Comparison of ENCODE assay signal across 21 cellular contexts in the genomic region with DNA sequence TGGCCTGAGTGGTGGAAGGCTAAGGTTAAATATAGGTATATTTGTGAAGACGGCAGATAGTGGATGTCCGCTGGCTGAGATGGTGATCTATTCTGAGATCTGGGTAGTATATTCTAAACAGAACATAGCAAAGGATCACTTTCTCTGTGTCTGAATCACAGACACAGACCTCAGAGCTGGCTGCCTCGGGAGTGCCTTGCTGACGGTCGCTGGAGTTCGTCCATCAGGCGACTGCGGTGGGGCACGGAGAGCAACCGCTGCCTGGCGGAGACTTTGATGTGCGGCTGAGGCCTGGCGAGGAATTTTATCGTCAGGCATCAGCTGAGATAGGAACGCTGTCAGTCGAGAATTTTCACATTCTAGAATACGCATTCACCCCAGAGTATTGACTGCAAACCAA. TPM values are rescaled to one million over a fixed set of nuclear protein-coding genes. Genes with fewer than 3 reads are reported as not detected.
DNase-seq lines count a peak whose midpoint lies in the region; ATAC-seq, FAIRE-seq and TF ChIP-seq lines count a peak whose summit lies in the region.
"Had no signal": no experiment of that assay in that cellular context is flagged by ENCODE, and none has a peak within 500 bp of the region (broad histone marks: within the 10 kb centered on the region; RNA-seq: fewer than 3 reads in every experiment).

No MANE protein-coding gene starts in this region.

- peaks cover 67% of the 10 kb centered on the region for H3K36me3 Mint-ChIP-seq in nephron (ENCODE audit: low read depth)
- H3K36me3 Mint-ChIP-seq in type B pancreatic cell: peaks cover 12% of the 10 kb centered on the region

- DNase-seq in SJSA1 (ENCODE audit: low read depth in 1 of 2, low spot score in 2 of 2) (peak; percentile 70 to 90), type B pancreatic cell (ENCODE audit: extremely low spot score, unreplicated experiment) (no peak), RCC 7860 (ENCODE audit: low spot score) (no peak)
- DNase-seq: activated CD4-positive, alpha-beta T cell treated with anti-CD3 and anti-CD28 coated beads for 36 hours; activated naive CD4-positive, alpha-beta T cell treated with anti-CD3 and anti-CD28 coated beads, Interleukin-2, amount 10 ng/mL, durations not matched to agents 7 days and 5 days; body of pancreas; hypothalamus; left colon; naive thymus-derived CD8-positive, alpha-beta T cell; NCI-H187; NCI-H446 treated with DMSO at 0.1 percent for 48 hours; SHP77; stimulated activated CD4-positive, alpha-beta T cell treated with anti-CD3 and anti-CD28 coated beads, Interleukin-2, amount 100 ng/mL, for 24 hours; substantia nigra had no signal

- H3K27ac ChIP-seq in SJSA1 (peak overlapping the region; percentile 61), gastroesophageal sphincter (peak overlapping the region in 3 of 4 donors; percentile 33 to 66 (median 41))
- H3K27ac ChIP-seq: body of pancreas, C4-2B had no signal

- no peak for TF ChIP-seq EP300 in gastroesophageal sphincter (IDR thresholded peaks at IDR 0.05)

- H3K4me3 Mint-ChIP-seq in nephron: no peak overlapping the region
- H3K4me3 Mint-ChIP-seq in type B pancreatic cell: peak overlapping the region; percentile 57
- H3K4me3 Mint-ChIP-seq: activated CD4-positive, alpha-beta T cell treated with anti-CD3 and anti-CD28 coated beads for 36 hours; activated naive CD4-positive, alpha-beta T cell treated with anti-CD3 and anti-CD28 coated beads, Interleukin-2, amount 10 ng/mL, durations not matched to agents 7 days and 5 days; naive thymus-derived CD8-positive, alpha-beta T cell had no signal

- no peak for TF ChIP-seq POLR2A in gastroesophageal sphincter (IDR thresholded peaks at IDR 0.05)

- no peak for TF ChIP-seq CTCF in gastroesophageal sphincter (IDR thresholded peaks at IDR 0.05)
- no peak for TF ChIP-seq CTCF in nephron (IDR thresholded peaks at IDR 0.05; ENCODE audit: unreplicated experiment in 3 of 3)
- TF ChIP-seq CTCF in type B pancreatic cell (conservative IDR thresholded peaks at IDR 0.05): no peak

- ATAC-seq in gastroesophageal sphincter: no peak
- ATAC-seq in HG03565 (IDR thresholded peaks at IDR 0.05; ENCODE audit: unreplicated experiment): no peak
- no peak for ATAC-seq in HG02759 (IDR thresholded peaks at IDR 0.05; ENCODE audit: unreplicated experiment)
- ATAC-seq: activated CD4-positive, alpha-beta T cell treated with anti-CD3 and anti-CD28 coated beads for 36 hours; body of pancreas; left colon; naive thymus-derived CD8-positive, alpha-beta T cell had no signal

- peak overlapping the region in 2 of 3 experiments; percentile 21 to 62 for H3K27ac Mint-ChIP-seq in nephron
- H3K27ac Mint-ChIP-seq in type B pancreatic cell: peak overlapping the region; percentile 88
- H3K27ac Mint-ChIP-seq: activated CD4-positive, alpha-beta T cell treated with anti-CD3 and anti-CD28 coated beads for 36 hours; activated naive CD4-positive, alpha-beta T cell treated with anti-CD3 and anti-CD28 coated beads, Interleukin-2, amount 10 ng/mL, durations not matched to agents 7 days and 5 days had no signal

- WGBS in gastroesophageal sphincter (ENCODE audit: low coverage in 1 of 2), 2 donors: 40 to 60% methylated on average over 1 to 17 of the region's 17 CpGs

- H3K4me1 Mint-ChIP-seq in nephron (peaks cover 9% of the 10 kb centered on the region), type B pancreatic cell (ENCODE audit: unreplicated experiment) (peaks cover 7% of the 10 kb centered on the region)
- H3K4me1 Mint-ChIP-seq: activated CD4-positive, alpha-beta T cell treated with anti-CD3 and anti-CD28 coated beads for 36 hours; activated naive CD4-positive, alpha-beta T cell treated with anti-CD3 and anti-CD28 coated beads, Interleukin-2, amount 10 ng/mL, durations not matched to agents 7 days and 5 days had no signal

- H3K27me3 Mint-ChIP-seq in nephron (ENCODE audit: low read depth): no peaks in the 10 kb centered on the region
- no peaks in the 10 kb centered on the region for H3K27me3 Mint-ChIP-seq in type B pancreatic cell
- H3K27me3 Mint-ChIP-seq: activated CD4-positive, alpha-beta T cell treated with anti-CD3 and anti-CD28 coated beads for 36 hours; activated naive CD4-positive, alpha-beta T cell treated with anti-CD3 and anti-CD28 coated beads, Interleukin-2, amount 10 ng/mL, durations not matched to agents 7 days and 5 days; naive thymus-derived CD8-positive, alpha-beta T cell had no signal

- no peaks in the 10 kb centered on the region for H3K9me3 Mint-ChIP-seq in nephron
- no peaks in the 10 kb centered on the region for H3K9me3 Mint-ChIP-seq in type B pancreatic cell
- H3K9me3 Mint-ChIP-seq: activated naive CD4-positive, alpha-beta T cell treated with anti-CD3 and anti-CD28 coated beads, Interleukin-2, amount 10 ng/mL, durations not matched to agents 7 days and 5 days had no signal

- FAIRE-seq in RCC 7860 (lab: Jason Lieb, UNC): no peak
- FAIRE-seq: GM18507 had no signal

- no peaks in the 10 kb centered on the region for H3K9me3 ChIP-seq in SJSA1 (replicated peaks)
- no peaks in the 10 kb centered on the region for H3K9me3 ChIP-seq in gastroesophageal sphincter
- H3K9me3 ChIP-seq: body of pancreas had no signal

- peaks cover 36% of the 10 kb centered on the region for H3K4me1 ChIP-seq in SJSA1 (replicated peaks)
- H3K4me1 ChIP-seq in gastroesophageal sphincter: peaks cover 0 to 8% (median 0%) of the 10 kb centered on the region in 3 donors
- H3K4me1 ChIP-seq: body of pancreas had no signal

- peaks cover 54% of the 10 kb centered on the region for H3K36me3 ChIP-seq in SJSA1
- H3K36me3 ChIP-seq in gastroesophageal sphincter: peaks cover 0 to 82% of the 10 kb centered on the region in 2 donors

- peak overlapping the region; percentile 18 for H3K4me3 ChIP-seq in SJSA1
- no peak overlapping the region for H3K4me3 ChIP-seq in gastroesophageal sphincter
- H3K4me3 ChIP-seq: body of pancreas, dorsolateral prefrontal cortex had no signal

- H3K27me3 ChIP-seq in SJSA1 (replicated peaks) (no peaks in the 10 kb centered on the region), gastroesophageal sphincter (no peaks in the 10 kb centered on the region)
- H3K27me3 ChIP-seq: body of pancreas, dorsolateral prefrontal cortex had no signal

RNA-seq across cellular contexts. Expression of a gene that starts 42.9 kb away (rescaled TPM):
- total RNA-seq in SJSA1 (2014; rRNA removed; shearing (Covaris generic)): 10.7 and 17.8 TPM in 2 replicates
- total RNA-seq in gastroesophageal sphincter (10 to 100 TPM; 12.3 to 20.2 (median 17.3) TPM), type B pancreatic cell (ENCODE audit: low replicate concordance) (17.2 and 29.2 TPM in 2 replicates)

RNA-seq across cellular contexts. Expression of a gene that starts 51.1 kb away (rescaled TPM):
- 397 and 423 TPM in 2 replicates for total RNA-seq in SJSA1 (2014; rRNA removed; shearing (Covaris generic))
- 10 to 100 TPM; 21.9 to 49.0 (median 29.2) TPM for total RNA-seq in gastroesophageal sphincter
- total RNA-seq in type B pancreatic cell (ENCODE audit: low replicate concordance): 78.4 and 78.8 TPM in 2 replicates

Comparison
In these comparisons a context has a peak if more than half of its experiments do, and no peak if none do; other contexts are left out.
1. DNase-seq: peak in SJSA1 (2 of 2); none in type B pancreatic cell (single experiment) and RCC 7860 (single experiment).